27 cellular contexts compared by ENCODE assay signal in genomic region chr2:26651458-26652155, GRCh38. TPM values are rescaled to one million over a fixed set of nuclear protein-coding genes. Genes with fewer than 3 reads are reported as not detected.
DNase-seq lines count a peak whose midpoint lies in the region; ATAC-seq and TF ChIP-seq lines count a peak whose summit lies in the region.
"Had no signal": no experiment of that assay in that cellular context is flagged by ENCODE, and none has a peak within 500 bp of the region (broad histone marks: within the 10 kb centered on the region; RNA-seq: fewer than 3 reads in every experiment).

No MANE protein-coding gene starts in this region.

- H3K14ac ChIP-seq in mesenchymal stem cell (ENCODE audit: low read length in 2 of 2) = no peak overlapping the region

- peaks cover 18% of the 10 kb centered on the region for H3K27me3 Mint-ChIP-seq in chondrocyte (ENCODE audit: low read depth)

- H3K4me1 Mint-ChIP-seq in chondrocyte (ENCODE audit: low read depth) = peaks cover 12% of the 10 kb centered on the region
- H3K4me1 Mint-ChIP-seq: stimulated activated naive CD8-positive, alpha-beta T cell treated with anti-CD3 and anti-CD28 coated beads, Interleukin-15, amount 100 ng/mL, for 72 hours had no signal

- H2BK12ac ChIP-seq in mesenchymal stem cell (ENCODE audit: low read length in 2 of 2) = peak overlapping the region in 1 of 2 experiments; percentile 87

- H3K36me3 Mint-ChIP-seq in chondrocyte (ENCODE audit: low read depth) = no peaks in the 10 kb centered on the region
- H3K36me3 Mint-ChIP-seq: activated naive CD8-positive, alpha-beta T cell; natural killer cell treated with Interleukin-12 subunit alpha and Interleukin-12 subunit beta and Interleukin-15 and Interleukin-18, amount 100 ng/mL, for 72 hours had no signal

- no peak overlapping the region for H3K4ac ChIP-seq in mesenchymal stem cell (ENCODE audit: low read depth in 1 of 2, low read length in 2 of 2)

- H2BK120ac ChIP-seq in mesenchymal stem cell (ENCODE audit: low read depth, low read length) = no peak overlapping the region

- peaks cover 61% of the 10 kb centered on the region for H3K27me3 ChIP-seq in AG04450 (ENCODE audit: control insufficient read depth, insufficient read depth, low read length)
- H3K27me3 ChIP-seq in mesenchymal stem cell (ENCODE audit: control insufficient read depth in 1 of 2, insufficient read depth in 1 of 2, low read length in 2 of 2) = peaks cover 38 to 66% of the 10 kb centered on the region in 2 experiments
- H3K27me3 ChIP-seq: body of pancreas, colonic mucosa had no signal

- H2BK5ac ChIP-seq in mesenchymal stem cell (ENCODE audit: low read depth, low read length, poor library complexity, severe bottlenecking) = no peak overlapping the region

- ATAC-seq in HG03457 (IDR thresholded peaks at IDR 0.05; ENCODE audit: unreplicated experiment) = no peak
- ATAC-seq: activated CD4-positive, CD25-positive, alpha-beta regulatory T cell treated with anti-CD3 and anti-CD28 coated beads, Interleukin-2, amount 50 U/mL, for 24 hours; activated CD8-positive, alpha-beta T cell treated with anti-CD3 and anti-CD28 coated beads, Interleukin-2, amount 10 ng/mL, durations not matched to agents 7 days and 5 days; natural killer cell treated with Interleukin-12 subunit alpha and Interleukin-12 subunit beta and Interleukin-15 and Interleukin-18, amount 100 ng/mL, for 72 hours; stimulated activated naive CD8-positive, alpha-beta T cell treated with anti-CD3 and anti-CD28 coated beads, Interleukin-15, amount 100 ng/mL, for 72 hours had no signal

- H3K4me2 ChIP-seq in mesenchymal stem cell (ENCODE audit: low read length, poor library complexity, severe bottlenecking) = no peak overlapping the region

- H3K4me3 ChIP-seq in AG04450 (ENCODE audit: low read depth, low read length) (no peak overlapping the region), mesenchymal stem cell (ENCODE audit: insufficient read depth in 1 of 2, low read depth in 1 of 2, low read length in 2 of 2) (peak overlapping the region in 1 of 2 experiments; percentile 1)
- H3K4me3 ChIP-seq: body of pancreas, colonic mucosa had no signal

- H3K27ac Mint-ChIP-seq in chondrocyte (ENCODE audit: unreplicated experiment) = no peak overlapping the region
- H3K27ac Mint-ChIP-seq: activated CD8-positive, alpha-beta T cell treated with anti-CD3 and anti-CD28 coated beads, Interleukin-2, amount 10 ng/mL, durations not matched to agents 7 days and 5 days; activated naive CD8-positive, alpha-beta T cell; activated T-helper 1 cell treated with anti-CD3 and anti-CD28 coated beads, Interleukin-12 subunit alpha, Interleukin-12 subunit beta, Interleukin-2, Interleukin-4 antibody, amounts not matched to agents 30 ng/mL and 10 ng/mL and 1 ng/mL, durations not matched to agents 14 hours and 24 hours and 36 hours; natural killer cell treated with Interleukin-12 subunit alpha and Interleukin-12 subunit beta and Interleukin-15 and Interleukin-18, amount 100 ng/mL, for 72 hours; progenitor cell of endocrine pancreas; stimulated activated naive CD8-positive, alpha-beta T cell treated with anti-CD3 and anti-CD28 coated beads, Interleukin-15, amount 100 ng/mL, for 72 hours had no signal

- peak overlapping the region; percentile 21 for H3K27ac ChIP-seq in AG04450 (ENCODE audit: low read depth, low read length)
- H3K27ac ChIP-seq in mesenchymal stem cell (ENCODE audit: low read length, poor library complexity, severe bottlenecking) = no peak overlapping the region
- H3K27ac ChIP-seq: C4-2B had no signal

- no peaks in the 10 kb centered on the region for H3K4me1 ChIP-seq in mesenchymal stem cell (ENCODE audit: control insufficient read depth, insufficient read depth, low read depth, low read length)
- H3K4me1 ChIP-seq: body of pancreas, colonic mucosa had no signal

- DNase-seq in AG04450 (ENCODE audit: low read depth, low spot score) (no peak), chondrocyte (ENCODE audit: low spot score) (peak; percentile 19), mesenchymal stem cell (no peak), NCI-H2029 treated with DMSO at 0.1 percent for 48 hours (lab: John Stamatoyannopoulos, UW) (no peak), NCI-H1417 (lab: John Stamatoyannopoulos, UW) (no peak), NCI-H1930 (lab: John Stamatoyannopoulos, UW) (no peak)
- DNase-seq in stimulated activated CD8-positive, alpha-beta memory T cell treated with anti-CD3 and anti-CD28 coated beads, Interleukin-4, amount 100 ng/mL, for 48 hours = peak; percentile 8
- DNase-seq: ACHN; activated CD8-positive, alpha-beta T cell treated with anti-CD3 and anti-CD28 coated beads, Interleukin-2, amount 10 ng/mL, durations not matched to agents 7 days and 5 days; GOT3; kidney glomerular epithelial cell; NCI-H1417 treated with DMSO at 0.1 percent for 48 hours; NCI-H748 treated with DMSO at 0.1 percent for 48 hours; small intestine; stimulated activated CD4-positive, alpha-beta T cell treated with anti-CD3 and anti-CD28 coated beads, Interleukin-4, amount 100 ng/mL, for 24 hours; stimulated activated naive CD8-positive, alpha-beta T cell treated with anti-CD3 and anti-CD28 coated beads, Interleukin-15, amount 100 ng/mL, for 72 hours had no signal

- H4K91ac ChIP-seq in mesenchymal stem cell (ENCODE audit: low read length) = peak overlapping the region; percentile 39

- peak overlapping the region; percentile 23 for H4K8ac ChIP-seq in mesenchymal stem cell (ENCODE audit: low read length)

- TF ChIP-seq CTCF in AG04450 (IDR thresholded peaks at IDR 0.05; ENCODE audit: low read depth, low read length) (no peak), chondrocyte (IDR thresholded peaks at IDR 0.05) (no peak)

- H3K36me3 ChIP-seq in mesenchymal stem cell (ENCODE audit: control insufficient read depth in 1 of 2, insufficient read depth in 2 of 2, low read depth in 1 of 2, low read length in 2 of 2) = no peaks in the 10 kb centered on the region
- H3K36me3 ChIP-seq: colonic mucosa had no signal

- H2AK5ac ChIP-seq in mesenchymal stem cell (ENCODE audit: low read length, severe bottlenecking) = no peak overlapping the region

- H3K9me3 Mint-ChIP-seq in chondrocyte (ENCODE audit: low read depth) = no peaks in the 10 kb centered on the region
- H3K9me3 Mint-ChIP-seq: activated T-helper 1 cell treated with anti-CD3 and anti-CD28 coated beads, Interleukin-12 subunit alpha, Interleukin-12 subunit beta, Interleukin-2, Interleukin-4 antibody, amounts not matched to agents 30 ng/mL and 10 ng/mL and 1 ng/mL, durations not matched to agents 14 hours and 24 hours and 36 hours; natural killer cell treated with Interleukin-12 subunit alpha and Interleukin-12 subunit beta and Interleukin-15 and Interleukin-18, amount 100 ng/mL, for 72 hours; stimulated activated naive CD8-positive, alpha-beta T cell treated with anti-CD3 and anti-CD28 coated beads, Interleukin-15, amount 100 ng/mL, for 72 hours had no signal

- no peaks in the 10 kb centered on the region for H3K79me1 ChIP-seq in mesenchymal stem cell (replicated peaks; ENCODE audit: low read length, poor library complexity, severe bottlenecking)

- WGBS in mesenchymal stem cell = 89% methylated on average over 16 of the region's 16 CpGs

- H3K9me3 ChIP-seq in AG04450 (ENCODE audit: control insufficient read depth, insufficient read depth, low read length) (peaks cover 3% of the 10 kb centered on the region; the same call in 1 of the 2 replicates), mesenchymal stem cell (ENCODE audit: control insufficient read depth, low read length) (no peaks in the 10 kb centered on the region)
- H3K9me3 ChIP-seq: body of pancreas, colonic mucosa had no signal

- H3K9ac ChIP-seq in mesenchymal stem cell (ENCODE audit: low read length) = peak overlapping the region; percentile 7

- no peak overlapping the region for H2AFZ ChIP-seq in mesenchymal stem cell (ENCODE audit: low read depth, low read length)

- no peak overlapping the region for H3K23ac ChIP-seq in mesenchymal stem cell (ENCODE audit: low read length in 2 of 2)

- peak overlapping the region in 1 of 2 experiments; percentile 68 for H3K18ac ChIP-seq in mesenchymal stem cell (ENCODE audit: low read depth in 1 of 2, low read length in 2 of 2)

- POLR2A ChIA-PET in AG04450 (lab: Yijun Ruan, JAX) = no interaction called here

- CTCF ChIA-PET in AG04450 (lab: Charles Lee) = interaction anchor here (0.7 to 1.7 kb wide), 3 partner anchors 46 to 118 kb away, joined by 3 to 11 read pairs (median 3); no protein-coding TSS in a partner anchor

- peak overlapping the region; percentile 23 for H2BK15ac ChIP-seq in mesenchymal stem cell (ENCODE audit: low read depth, poor library complexity, severe bottlenecking)

- H3K4me3 Mint-ChIP-seq in chondrocyte (ENCODE audit: unreplicated experiment) = no peak overlapping the region
- H3K4me3 Mint-ChIP-seq: activated CD8-positive, alpha-beta T cell treated with anti-CD3 and anti-CD28 coated beads, Interleukin-2, amount 10 ng/mL, durations not matched to agents 7 days and 5 days; activated naive CD8-positive, alpha-beta T cell; activated T-helper 1 cell treated with anti-CD3 and anti-CD28 coated beads, Interleukin-12 subunit alpha, Interleukin-12 subunit beta, Interleukin-2, Interleukin-4 antibody, amounts not matched to agents 30 ng/mL and 10 ng/mL and 1 ng/mL, durations not matched to agents 14 hours and 24 hours and 36 hours; natural killer cell treated with Interleukin-12 subunit alpha and Interleukin-12 subunit beta and Interleukin-15 and Interleukin-18, amount 100 ng/mL, for 72 hours; stimulated activated naive CD8-positive, alpha-beta T cell treated with anti-CD3 and anti-CD28 coated beads, Interleukin-15, amount 100 ng/mL, for 72 hours had no signal

RNA-seq across cellular contexts. Expression of gene CIB4, which starts 10.4 kb away (rescaled TPM):
- polyA plus RNA-seq in AG04450 (2011; rRNA removed) = not detected in 2 replicates
- polyA minus RNA-seq in AG04450 (2011; rRNA and poly(A)+ RNA removed) = not detected in 2 replicates
- not detected in 3 replicates for total RNA-seq in chondrocyte
- polyA plus RNA-seq in mesenchymal stem cell (2013, experiment 1 of 2) = 0.08 TPM
- not detected for polyA plus RNA-seq in mesenchymal stem cell (2013, experiment 2 of 2)
- total RNA-seq: activated CD8-positive, alpha-beta T cell treated with anti-CD3 and anti-CD28 coated beads, Interleukin-2, amount 10 ng/mL, durations not matched to agents 7 days and 5 days; activated T-helper 1 cell treated with anti-CD3 and anti-CD28 coated beads, Interleukin-12 subunit alpha, Interleukin-12 subunit beta, Interleukin-2, Interleukin-4 antibody, amounts not matched to agents 30 ng/mL and 10 ng/mL and 1 ng/mL, durations not matched to agents 14 hours and 24 hours and 36 hours; body of pancreas; colonic mucosa; MCF 10A; natural killer cell treated with Interleukin-12 subunit alpha and Interleukin-12 subunit beta and Interleukin-15 and Interleukin-18, amount 100 ng/mL, for 72 hours; OCI-LY7; progenitor cell of endocrine pancreas had no signal
- polyA plus RNA-seq: small intestine had no signal

RNA-seq across cellular contexts. Expression of gene KCNK3, which starts 40.9 kb away (rescaled TPM):
- 0.04 and 0.05 TPM in 2 replicates for polyA plus RNA-seq in AG04450 (2011; rRNA removed)
- polyA minus RNA-seq in AG04450 (2011; rRNA and poly(A)+ RNA removed) = not detected in 2 replicates
- total RNA-seq in chondrocyte = 0.77 to 2.9 TPM (median 2.8 TPM) in 3 replicates
- polyA plus RNA-seq in mesenchymal stem cell (2013, experiment 1 of 2) = 0.52 TPM
- 0.53 TPM for polyA plus RNA-seq in mesenchymal stem cell (2013, experiment 2 of 2)
- total RNA-seq: activated CD8-positive, alpha-beta T cell treated with anti-CD3 and anti-CD28 coated beads, Interleukin-2, amount 10 ng/mL, durations not matched to agents 7 days and 5 days; activated T-helper 1 cell treated with anti-CD3 and anti-CD28 coated beads, Interleukin-12 subunit alpha, Interleukin-12 subunit beta, Interleukin-2, Interleukin-4 antibody, amounts not matched to agents 30 ng/mL and 10 ng/mL and 1 ng/mL, durations not matched to agents 14 hours and 24 hours and 36 hours; MCF 10A; natural killer cell treated with Interleukin-12 subunit alpha and Interleukin-12 subunit beta and Interleukin-15 and Interleukin-18, amount 100 ng/mL, for 72 hours; OCI-LY7 had no signal

Comparison
In these comparisons a context has a peak if more than half of its experiments do, and no peak if none do; other contexts are left out.
1. DNase-seq: peak in chondrocyte (single experiment) and stimulated activated CD8-positive, alpha-beta memory T cell treated with anti-CD3 and anti-CD28 coated beads, Interleukin-4, amount 100 ng/mL, for 48 hours (single experiment); none in AG04450 (single experiment), mesenchymal stem cell (single experiment), NCI-H2029 treated with DMSO at 0.1 percent for 48 hours (single experiment), NCI-H1417 (0 of 3) and NCI-H1930 (0 of 2).